Comparison of ENCODE assay signal across 9 cellular contexts in the genomic region with DNA sequence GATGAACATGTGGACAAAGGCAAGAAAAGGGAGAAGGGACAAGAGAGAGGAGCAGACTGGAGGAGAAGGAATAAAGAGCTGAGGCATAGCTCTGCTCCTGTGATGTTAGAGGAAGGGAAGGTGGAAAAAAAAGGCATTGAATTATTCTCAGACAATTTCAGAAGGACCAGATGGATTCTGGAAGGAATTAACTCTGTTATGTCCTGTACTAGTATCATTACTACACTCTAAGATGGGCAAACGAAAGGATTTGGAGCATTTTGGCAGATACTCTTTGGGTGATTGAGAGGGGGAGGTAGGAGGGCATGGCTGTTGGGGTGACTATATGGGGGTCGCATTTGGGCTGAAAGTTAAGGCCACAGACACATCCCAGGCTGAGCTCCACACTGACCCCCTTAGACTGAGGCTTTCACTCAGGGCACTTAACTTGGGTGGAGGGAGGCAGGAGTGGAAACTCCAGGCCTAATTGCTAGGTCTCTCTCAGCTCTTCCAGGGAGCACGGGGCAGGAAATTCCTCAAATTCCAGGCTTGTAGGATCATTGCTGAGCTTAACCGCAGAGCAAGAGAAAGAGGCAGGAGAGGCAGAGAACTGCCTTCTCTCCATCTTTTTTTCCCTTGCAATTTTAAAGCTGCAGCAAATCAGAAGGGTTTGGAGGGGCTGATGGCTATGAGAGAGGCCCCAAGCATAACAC. TPM values are rescaled to one million over a fixed set of nuclear protein-coding genes. Genes with fewer than 3 reads are reported as not detected.
DNase-seq lines count a peak whose midpoint lies in the region; ATAC-seq and TF ChIP-seq lines count a peak whose summit lies in the region.
"Had no signal": no experiment of that assay in that cellular context is flagged by ENCODE, and none has a peak within 500 bp of the region (broad histone marks: within the 10 kb centered on the region; RNA-seq: fewer than 3 reads in every experiment).

No MANE protein-coding gene starts in this region.

- no peaks in the 10 kb centered on the region for H3K9me3 Mint-ChIP-seq in activated T-cell treated with anti-CD3 and anti-CD28 coated beads, Interleukin-2, amount 50 U/mL, for 4 hours
- H3K9me3 Mint-ChIP-seq: memory B cell had no signal

- H3F3A ChIP-seq in MM.1S (ENCODE audit: insufficient read depth, low read length), result no peaks in the 10 kb centered on the region

- peaks cover 33% of the 10 kb centered on the region for H3K27me3 Mint-ChIP-seq in activated T-cell treated with anti-CD3 and anti-CD28 coated beads, Interleukin-2, amount 50 U/mL, for 4 hours (ENCODE audit: low read depth)

- H3K4me2 ChIP-seq in MM.1S (ENCODE audit: low read depth, low read length), result no peak overlapping the region

- H3K27me3 ChIP-seq in left ventricle myocardium inferior (ENCODE audit: low read depth) (no peaks in the 10 kb centered on the region), MM.1S (replicated peaks; ENCODE audit: insufficient read depth, low read length) (0 out of 2 replicates have a peak, but pooled peaks cover 5% of the 10 kb centered on the region)

- H3K9me2 ChIP-seq in MM.1S (replicated peaks; ENCODE audit: insufficient read depth, low read length), result no peaks in the 10 kb centered on the region

- no peak overlapping the region for H2AFZ ChIP-seq in MM.1S (ENCODE audit: low read length)

- no peaks in the 10 kb centered on the region for H4K20me1 ChIP-seq in MM.1S (ENCODE audit: insufficient read depth, low read length)

- H3K9ac ChIP-seq in MM.1S (ENCODE audit: low read length), result no peak overlapping the region

- H3K36me3 Mint-ChIP-seq in activated T-cell treated with anti-CD3 and anti-CD28 coated beads, Interleukin-2, amount 50 U/mL, for 4 hours (ENCODE audit: insufficient read depth), result no peaks in the 10 kb centered on the region
- H3K36me3 Mint-ChIP-seq: memory B cell had no signal

- H3K36me3 ChIP-seq in left ventricle myocardium inferior (no peaks in the 10 kb centered on the region), MM.1S (replicated peaks; ENCODE audit: insufficient read depth, low read length) (no peaks in the 10 kb centered on the region)

- peaks cover 91% of the 10 kb centered on the region for H3K4me1 ChIP-seq in left ventricle myocardium inferior
- H3K4me1 ChIP-seq in MM.1S (ENCODE audit: low read length), result no peaks in the 10 kb centered on the region

- H3K9me3 ChIP-seq in left ventricle myocardium inferior (replicated peaks), result no peaks in the 10 kb centered on the region
- H3K9me3 ChIP-seq in MM.1S (replicated peaks; ENCODE audit: insufficient read depth, low read length), result no peaks in the 10 kb centered on the region

- H3K79me2 ChIP-seq in MM.1S (ENCODE audit: low read length), result no peaks in the 10 kb centered on the region

- intact Hi-C loops in left ventricle myocardium inferior (cut with micrococcal nuclease), result no loop called here

- H3K4me1 Mint-ChIP-seq in activated T-cell treated with anti-CD3 and anti-CD28 coated beads, Interleukin-2, amount 50 U/mL, for 4 hours (ENCODE audit: low read depth), result no peaks in the 10 kb centered on the region
- H3K4me1 Mint-ChIP-seq: memory B cell had no signal

- DNase-seq in GM04503 (ENCODE audit: low read depth) (peak; percentile 92), left ventricle myocardium inferior (no peak), renal cortical epithelial cell (ENCODE audit: low read depth) (peak; percentile 95), NOMO-1 (lab: John Stamatoyannopoulos, UW; ENCODE audit: unreplicated experiment in 2 of 2) (no peak), MM.1S (no peak)
- no peak for DNase-seq in activated T-cell treated with anti-CD3 and anti-CD28 coated beads, Interleukin-2, amount 50 U/mL, for 4 hours

- no peak for ATAC-seq in HG02970 (IDR thresholded peaks at IDR 0.05; ENCODE audit: low FRiP score, unreplicated experiment)
- ATAC-seq in activated T-cell treated with anti-CD3 and anti-CD28 coated beads, Interleukin-2, amount 50 U/mL, for 4 hours, result no peak

- H3K4me3 Mint-ChIP-seq in activated T-cell treated with anti-CD3 and anti-CD28 coated beads, Interleukin-2, amount 50 U/mL, for 4 hours, result no peak overlapping the region
- H3K4me3 Mint-ChIP-seq: memory B cell had no signal

- WGBS in adipose tissue, 3 donors, result 28 to 48% (median 48%) methylated on average over 4 of the region's 4 CpGs

- TF ChIP-seq CTCF in left ventricle myocardium inferior (IDR thresholded peaks at IDR 0.05; ENCODE audit: borderline replicate concordance), result no peak
- no peak for TF ChIP-seq CTCF in MM.1S (IDR thresholded peaks at IDR 0.05; ENCODE audit: low read length)

- peak overlapping the region; percentile 92 for H3K27ac ChIP-seq in adipose tissue (ENCODE audit: low read depth, low read length)
- peak overlapping the region; percentile 89 for H3K27ac ChIP-seq in left ventricle myocardium inferior (replicated peaks)
- no peak overlapping the region for H3K27ac ChIP-seq in MM.1S (ENCODE audit: low read length)

- peak overlapping the region; percentile 25 for H3K4me3 ChIP-seq in left ventricle myocardium inferior
- no peak overlapping the region for H3K4me3 ChIP-seq in MM.1S (ENCODE audit: low read length)

RNA-seq across cellular contexts. Expression of a gene that starts 25.9 kb away (rescaled TPM):
- polyA plus RNA-seq in adipose tissue, result 10 to 100 TPM in 2 of 3 donors, 1 to 10 TPM in 1; 3.5 to 41.1 (median 19.7) TPM
- total RNA-seq in left ventricle myocardium inferior (7.3 TPM), renal cortical epithelial cell (161 and 297 TPM in 2 replicates)
- under 1 TPM; 0.15 to 0.29 (median 0.16) TPM for total RNA-seq in activated T-cell treated with anti-CD3 and anti-CD28 coated beads, Interleukin-2, amount 50 U/mL, for 4 hours

Comparison
In these comparisons a context has a peak if more than half of its experiments do, and no peak if none do; other contexts are left out.
1. DNase-seq: peak in GM04503 (single experiment) and renal cortical epithelial cell (single experiment); none in left ventricle myocardium inferior (single experiment), activated T-cell treated with anti-CD3 and anti-CD28 coated beads, Interleukin-2, amount 50 U/mL, for 4 hours (single experiment), NOMO-1 (0 of 2) and MM.1S (single experiment).
2. RNA of a gene that starts 25.9 kb away (total RNA-seq): 161 to 297 TPM in renal cortical epithelial cell; 7.3 TPM in left ventricle myocardium inferior (single experiment) and 0.15 to 0.29 TPM in activated T-cell treated with anti-CD3 and anti-CD28 coated beads, Interleukin-2, amount 50 U/mL, for 4 hours; every median in the first group is over 10 times any median in the second.